In the genomic region with DNA sequence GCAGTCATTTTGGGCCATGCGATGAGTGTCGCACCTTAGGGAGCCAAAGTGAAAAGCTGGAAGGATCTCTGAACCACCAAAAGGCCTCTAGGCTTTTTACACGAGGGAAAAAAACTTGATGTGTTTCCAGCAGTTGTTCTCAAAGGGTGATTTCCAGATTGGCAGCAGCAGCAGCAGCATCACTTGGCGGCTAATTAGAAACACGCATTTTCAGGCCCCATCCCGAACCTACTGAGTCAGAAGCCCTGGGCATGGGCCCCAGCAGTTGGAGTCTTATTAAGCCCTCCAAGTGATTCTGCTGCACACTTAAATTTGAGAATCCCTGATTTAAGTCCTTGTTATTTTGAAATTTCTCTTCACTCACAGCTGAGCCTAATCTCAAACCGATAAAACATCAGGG, we compare ENCODE assay signal across 27 cellular contexts. TPM values are rescaled to one million over a fixed set of nuclear protein-coding genes. Genes with fewer than 3 reads are reported as not detected.
"Had no signal": no experiment of that assay in that cellular context is flagged by ENCODE, and none has a peak within 500 bp of the region (broad histone marks: within the 10 kb centered on the region; RNA-seq: fewer than 3 reads in every experiment).

No MANE protein-coding gene starts in this region.

- H3K9me3 ChIP-seq: esophagus muscularis mucosa, gastroesophageal sphincter, ovary, right atrium auricular region, sigmoid colon, stomach, thoracic aorta had no signal

- H2AFZ ChIP-seq: neural progenitor cell had no signal

- DNase-seq: effector memory CD8-positive, alpha-beta T cell; glutamatergic neuron; immature natural killer cell; left cardiac atrium; left ventricle myocardium superior; mesenchymal stem cell; midbrain; nucleus accumbens; ovary; sigmoid colon; small intestine; stimulated activated CD4-positive, alpha-beta T cell treated with anti-CD3 and anti-CD28 coated beads, Interleukin-12 subunit alpha, Interleukin-12 subunit beta, amount 100 ng/mL, for 4 hours; stimulated activated naive CD4-positive, alpha-beta T cell; stomach; substantia nigra; trophoblast cell had no signal

- H3K27ac ChIP-seq: epithelial cell of prostate, esophagus muscularis mucosa, gastroesophageal sphincter, neural progenitor cell, ovary, right atrium auricular region, sigmoid colon, stomach, thoracic aorta had no signal

- ATAC-seq: effector memory CD8-positive, alpha-beta T cell; gastroesophageal sphincter; left cardiac atrium; left ventricle myocardium superior; natural killer cell treated with Interleukin-12 subunit alpha and Interleukin-12 subunit beta and Interleukin-15 and Interleukin-18, amount 100 ng/mL, for 72 hours had no signal

- H3K27me3 ChIP-seq: ovary, right atrium auricular region had no signal

- H3K4me2 ChIP-seq: neural progenitor cell had no signal

- H3K9ac ChIP-seq: neural progenitor cell had no signal

- H3K36me3 ChIP-seq: esophagus muscularis mucosa, gastroesophageal sphincter, neural progenitor cell, ovary, right atrium auricular region, sigmoid colon, stomach, thoracic aorta had no signal

- H3K4me3 ChIP-seq: esophagus muscularis mucosa, gastroesophageal sphincter, lung, neural progenitor cell, ovary, right atrium auricular region, sigmoid colon, stomach, thoracic aorta had no signal

RNA-seq across cellular contexts. Expression of a gene that starts 25.3 kb away (rescaled TPM):
- total RNA-seq: esophagus muscularis mucosa; fibroblast of villous mesenchyme; gastroesophageal sphincter; left cardiac atrium; left ventricle myocardium superior; natural killer cell treated with Interleukin-12 subunit alpha and Interleukin-12 subunit beta and Interleukin-15 and Interleukin-18, amount 100 ng/mL, for 72 hours; posterior vena cava; right atrium auricular region; thoracic aorta had no signal
- polyA plus RNA-seq: immature natural killer cell, keratinocyte had no signal

RNA-seq across cellular contexts. Expression of a gene that starts 36.7 kb away (rescaled TPM):
- total RNA-seq: esophagus muscularis mucosa; fibroblast of villous mesenchyme; gastroesophageal sphincter; left cardiac atrium; left ventricle myocardium superior; lung; natural killer cell treated with Interleukin-12 subunit alpha and Interleukin-12 subunit beta and Interleukin-15 and Interleukin-18, amount 100 ng/mL, for 72 hours; ovary; posterior vena cava; right atrium auricular region; sigmoid colon; stomach; thoracic aorta had no signal
- polyA plus RNA-seq: immature natural killer cell, keratinocyte, lung, ovary, sigmoid colon, small intestine, stomach had no signal
